ENCODE assay signal across 8 cellular contexts in genomic region chr5:141811287-141812155, GRCh38.
A peak's percentile ranks its signal among the peaks of the same experiment; 100 is the strongest.
DNase-seq lines count a peak whose midpoint lies in the region; ATAC-seq and TF ChIP-seq lines count a peak whose summit lies in the region.

No MANE protein-coding gene starts in this region.

- H3K36me3 ChIP-seq in BE2C = no peaks in the 10 kb centered on the region
- H3K36me3 ChIP-seq in Karpas-422 (ENCODE audit: insufficient read depth, low read length) = no peaks in the 10 kb centered on the region

- H3K9me3 ChIP-seq in BE2C (no peaks in the 10 kb centered on the region), Karpas-422 (ENCODE audit: low read length) (no peaks in the 10 kb centered on the region)

- no peaks in the 10 kb centered on the region for H4K20me1 ChIP-seq in Karpas-422 (ENCODE audit: insufficient read depth, low read depth, low read length)

- H3K27me3 ChIP-seq in BE2C = no peaks in the 10 kb centered on the region
- no peaks in the 10 kb centered on the region for H3K27me3 ChIP-seq in Karpas-422 (ENCODE audit: low read length)

- peak; percentile 79 for TF ChIP-seq CTCF in BE2C (IDR thresholded peaks at IDR 0.05; ENCODE audit: low read depth, low read length)
- peak; percentile 56 for TF ChIP-seq CTCF in fibroblast of mammary gland (conservative IDR thresholded peaks at IDR 0.05; ENCODE audit: control insufficient read depth, insufficient read depth, low read depth, low read length)

- H3K4me1 ChIP-seq in BE2C (peaks cover 40% of the 10 kb centered on the region), Karpas-422 (ENCODE audit: low read length) (peaks cover 53% of the 10 kb centered on the region)

- ATAC-seq in GM18868 (IDR thresholded peaks at IDR 0.05; ENCODE audit: unreplicated experiment) (peak; percentile 66), GM18873 (IDR thresholded peaks at IDR 0.05; ENCODE audit: low FRiP score, unreplicated experiment) (no peak), HG03565 (IDR thresholded peaks at IDR 0.05; ENCODE audit: unreplicated experiment) (no peak)

- H3K9ac ChIP-seq in Karpas-422 (ENCODE audit: low read length) = no peak overlapping the region

- no peak overlapping the region for H2AFZ ChIP-seq in Karpas-422 (ENCODE audit: low read length)

- H3K27ac ChIP-seq in Karpas-422 (ENCODE audit: low read length) = no peak overlapping the region

- peak; percentile 91 for DNase-seq in BE2C
- DNase-seq in Karpas-422 = peak; percentile 89
- peak; percentile 63 for DNase-seq in activated CD8-positive, alpha-beta memory T cell treated with anti-CD3 and anti-CD28 coated beads for 24 hours
- no peak for DNase-seq in fibroblast of mammary gland (ENCODE audit: low read depth)
- peak; percentile 85 for DNase-seq in retina

- no peaks in the 10 kb centered on the region for H3K79me2 ChIP-seq in Karpas-422 (ENCODE audit: low read length)

- peak overlapping the region; percentile 52 for H3K4me3 ChIP-seq in BE2C (ENCODE audit: low read depth, low read length)
- H3K4me3 ChIP-seq in Karpas-422 (ENCODE audit: low read length) = no peak overlapping the region
- H3K4me3 ChIP-seq in fibroblast of mammary gland (ENCODE audit: control insufficient read depth, low read depth, low read length) = no peak overlapping the region

- no peaks in the 10 kb centered on the region for H3K9me2 ChIP-seq in Karpas-422 (replicated peaks; ENCODE audit: insufficient read depth, low read length)

- no peak overlapping the region for H3K4me2 ChIP-seq in Karpas-422 (ENCODE audit: low read depth, low read length, poor library complexity, severe bottlenecking)
